Comparison of ENCODE assay signal across 31 cellular contexts in genomic region chr3:108554233-108554632, GRCh38. TPM values are rescaled to one million over a fixed set of nuclear protein-coding genes. Genes with fewer than 3 reads are reported as not detected.
A peak's percentile ranks its signal among the peaks of the same experiment; 100 is the strongest.
DNase-seq lines count a peak whose midpoint lies in the region; ATAC-seq and TF ChIP-seq lines count a peak whose summit lies in the region.
"Had no signal": no experiment of that assay in that cellular context is flagged by ENCODE, and none has a peak within 500 bp of the region (broad histone marks: within the 10 kb centered on the region; RNA-seq: fewer than 3 reads in every experiment).

No MANE protein-coding gene starts in this region.

- H3K4me1 ChIP-seq in lower lobe of right lung, result peaks cover 9% of the 10 kb centered on the region
- H3K4me1 ChIP-seq: gastrocnemius medialis had no signal

- no peak for TF ChIP-seq CTCF in VCaP (conservative IDR thresholded peaks at IDR 0.05)
- TF ChIP-seq CTCF in lower lobe of right lung (IDR thresholded peaks at IDR 0.05), result no peak

- H3K27ac ChIP-seq in VCaP (peak overlapping the region; percentile 54; the same call in 1 of the 2 replicates), lower lobe of right lung (no peak overlapping the region)
- H3K27ac ChIP-seq: gastrocnemius medialis, left ventricle myocardium inferior, skin epidermis, tibial artery had no signal

- H3K27ac Mint-ChIP-seq in activated CD4-positive, alpha-beta T cell treated with anti-CD3 and anti-CD28 coated beads, Interleukin-2, amount 10 ng/mL, durations not matched to agents 7 days and 5 days, result peak overlapping the region; percentile 34
- H3K27ac Mint-ChIP-seq: activated naive CD8-positive, alpha-beta T cell treated with anti-CD3 and anti-CD28 coated beads, Interleukin-2, amount 10 ng/mL, durations not matched to agents 7 days and 5 days; CD8-positive, alpha-beta T cell; IgD-negative memory B cell; T-helper 17 cell had no signal

- no peak overlapping the region for H3K4me3 Mint-ChIP-seq in activated CD4-positive, alpha-beta T cell treated with anti-CD3 and anti-CD28 coated beads, Interleukin-2, amount 10 ng/mL, durations not matched to agents 7 days and 5 days
- H3K4me3 Mint-ChIP-seq: activated naive CD8-positive, alpha-beta T cell treated with anti-CD3 and anti-CD28 coated beads, Interleukin-2, amount 10 ng/mL, durations not matched to agents 7 days and 5 days; CD8-positive, alpha-beta T cell; GM23338; IgD-negative memory B cell; naive thymus-derived CD8-positive, alpha-beta T cell; T-helper 17 cell had no signal

- H3K36me3 ChIP-seq in lower lobe of right lung, result no peaks in the 10 kb centered on the region
- H3K36me3 ChIP-seq: gastrocnemius medialis, left ventricle myocardium inferior, tibial artery had no signal

- peaks cover 41% of the 10 kb centered on the region for H3K36me3 Mint-ChIP-seq in activated CD4-positive, alpha-beta T cell treated with anti-CD3 and anti-CD28 coated beads, Interleukin-2, amount 10 ng/mL, durations not matched to agents 7 days and 5 days (ENCODE audit: low read depth)

- DNase-seq in activated CD4-positive, alpha-beta T cell treated with anti-CD3 and anti-CD28 coated beads, Interleukin-2, amount 10 ng/mL, durations not matched to agents 7 days and 5 days, result no peak
- no peak for DNase-seq in activated CD4-positive, alpha-beta T cell treated with anti-CD3 and anti-CD28 coated beads, Interleukin-2, amount 50 U/mL, for 4 hours
- DNase-seq in foreskin melanocyte, result peak; percentile 3
- peak; percentile 49 for DNase-seq in renal cortical epithelial cell (ENCODE audit: low read depth)
- DNase-seq in lower lobe of right lung, result no peak
- DNase-seq: activated CD4-positive, CD25-positive, alpha-beta regulatory T cell treated with anti-CD3 and anti-CD28 coated beads, Interleukin-2, amount 50 U/mL, for 72 hours; activated gamma-delta T cell; activated naive CD8-positive, alpha-beta T cell treated with anti-CD3 and anti-CD28 coated beads, Interleukin-2, amount 10 ng/mL, durations not matched to agents 7 days and 5 days; activated T-cell treated with anti-CD3 and anti-CD28 coated beads, Interleukin-2, amount 50 U/mL, for 1 hour; CD8-positive, alpha-beta T cell; DMS153; effector CD4-positive, alpha-beta T cell; erythroblast; gastrocnemius medialis; left ventricle myocardium inferior; midbrain; naive thymus-derived CD8-positive, alpha-beta T cell; NCI-H1092; NCI-H187; NCI-H2171 treated with DMSO at 0.1 percent for 48 hours; NCI-H524; occipital lobe; T-helper 17 cell; tibial artery had no signal

- intact Hi-C loops in lower lobe of right lung (cut with DNase I), result loop anchor here (5.0 kb wide), 1 partner anchor 67 kb away; no protein-coding TSS in a partner anchor

- H3K4me1 Mint-ChIP-seq in activated CD4-positive, alpha-beta T cell treated with anti-CD3 and anti-CD28 coated beads, Interleukin-2, amount 10 ng/mL, durations not matched to agents 7 days and 5 days, result peaks cover 2% of the 10 kb centered on the region

- POLR2A ChIA-PET in activated CD4-positive, alpha-beta T cell treated with anti-CD3 and anti-CD28 coated beads, Interleukin-2, amount 10 ng/mL, durations not matched to agents 7 days and 5 days (lab: Charles Lee), result no interaction called here

- no peak overlapping the region for H3K4me3 ChIP-seq in lower lobe of right lung
- H3K4me3 ChIP-seq: gastrocnemius medialis, GM23338, hepatocyte, left ventricle myocardium inferior, skin epidermis, tibial artery had no signal

- CTCF ChIA-PET in activated CD4-positive, alpha-beta T cell treated with anti-CD3 and anti-CD28 coated beads, Interleukin-2, amount 10 ng/mL, durations not matched to agents 7 days and 5 days (lab: Charles Lee), result no interaction called here

- H3K9me3 ChIP-seq in lower lobe of right lung, result no peaks in the 10 kb centered on the region
- H3K9me3 ChIP-seq: gastrocnemius medialis, left ventricle myocardium inferior, tibial artery had no signal

- ATAC-seq in HG03571 (IDR thresholded peaks at IDR 0.05; ENCODE audit: unreplicated experiment), result no peak
- ATAC-seq in lower lobe of right lung, result no peak
- no peak for ATAC-seq in HG02852 (IDR thresholded peaks at IDR 0.05; ENCODE audit: unreplicated experiment)
- ATAC-seq: CD8-positive, alpha-beta T cell; gastrocnemius medialis; GM23338; naive thymus-derived CD8-positive, alpha-beta T cell; T-helper 17 cell had no signal

- H3K9me3 Mint-ChIP-seq in activated CD4-positive, alpha-beta T cell treated with anti-CD3 and anti-CD28 coated beads, Interleukin-2, amount 10 ng/mL, durations not matched to agents 7 days and 5 days, result no peaks in the 10 kb centered on the region
- H3K9me3 Mint-ChIP-seq: activated naive CD8-positive, alpha-beta T cell treated with anti-CD3 and anti-CD28 coated beads, Interleukin-2, amount 10 ng/mL, durations not matched to agents 7 days and 5 days; CD8-positive, alpha-beta T cell; GM23338; IgD-negative memory B cell; naive thymus-derived CD8-positive, alpha-beta T cell had no signal

- no peaks in the 10 kb centered on the region for H3K27me3 ChIP-seq in lower lobe of right lung (ENCODE audit: low read depth)
- H3K27me3 ChIP-seq: gastrocnemius medialis, hepatocyte, tibial artery had no signal

- H3K27me3 Mint-ChIP-seq in activated CD4-positive, alpha-beta T cell treated with anti-CD3 and anti-CD28 coated beads, Interleukin-2, amount 10 ng/mL, durations not matched to agents 7 days and 5 days, result no peaks in the 10 kb centered on the region
- H3K27me3 Mint-ChIP-seq: activated naive CD8-positive, alpha-beta T cell treated with anti-CD3 and anti-CD28 coated beads, Interleukin-2, amount 10 ng/mL, durations not matched to agents 7 days and 5 days; IgD-negative memory B cell; naive thymus-derived CD8-positive, alpha-beta T cell; T-helper 17 cell had no signal

RNA-seq across cellular contexts. Expression of gene CIP2A, which starts 35.0 kb away (rescaled TPM):
- 10 to 100 TPM; 57.5 to 62.4 TPM for total RNA-seq in activated CD4-positive, alpha-beta T cell treated with anti-CD3 and anti-CD28 coated beads, Interleukin-2, amount 10 ng/mL, durations not matched to agents 7 days and 5 days
- total RNA-seq in renal cortical epithelial cell (9.6 and 21.9 TPM in 2 replicates), lower lobe of right lung (3.2 TPM)

RNA-seq across cellular contexts. Expression of gene DZIP3, which starts 35.3 kb away (rescaled TPM):
- 10 to 100 TPM; 13.0 to 13.8 TPM for total RNA-seq in activated CD4-positive, alpha-beta T cell treated with anti-CD3 and anti-CD28 coated beads, Interleukin-2, amount 10 ng/mL, durations not matched to agents 7 days and 5 days
- total RNA-seq in renal cortical epithelial cell (10.8 and 15.4 TPM in 2 replicates), lower lobe of right lung (13.5 TPM)

RNA-seq across cellular contexts. Expression of gene MYH15, which starts 43.8 kb away (rescaled TPM):
- total RNA-seq in activated CD4-positive, alpha-beta T cell treated with anti-CD3 and anti-CD28 coated beads, Interleukin-2, amount 10 ng/mL, durations not matched to agents 7 days and 5 days, result under 1 TPM; 0.15 to 0.21 TPM
- 0.05 TPM in 1 of 2 replicates, not detected in the other for total RNA-seq in renal cortical epithelial cell
- total RNA-seq in lower lobe of right lung, result 1.0 TPM
- total RNA-seq: T-helper 17 cell had no signal

Comparison
In these comparisons a context has a peak if more than half of its experiments do, and no peak if none do; other contexts are left out.
1. DNase-seq: peak in foreskin melanocyte (single experiment) and renal cortical epithelial cell (single experiment); none in activated CD4-positive, alpha-beta T cell treated with anti-CD3 and anti-CD28 coated beads, Interleukin-2, amount 10 ng/mL, durations not matched to agents 7 days and 5 days (single experiment), activated CD4-positive, alpha-beta T cell treated with anti-CD3 and anti-CD28 coated beads, Interleukin-2, amount 50 U/mL, for 4 hours (0 of 2) and lower lobe of right lung (single experiment).